15 cellular contexts compared by ENCODE assay signal in the genomic region with DNA sequence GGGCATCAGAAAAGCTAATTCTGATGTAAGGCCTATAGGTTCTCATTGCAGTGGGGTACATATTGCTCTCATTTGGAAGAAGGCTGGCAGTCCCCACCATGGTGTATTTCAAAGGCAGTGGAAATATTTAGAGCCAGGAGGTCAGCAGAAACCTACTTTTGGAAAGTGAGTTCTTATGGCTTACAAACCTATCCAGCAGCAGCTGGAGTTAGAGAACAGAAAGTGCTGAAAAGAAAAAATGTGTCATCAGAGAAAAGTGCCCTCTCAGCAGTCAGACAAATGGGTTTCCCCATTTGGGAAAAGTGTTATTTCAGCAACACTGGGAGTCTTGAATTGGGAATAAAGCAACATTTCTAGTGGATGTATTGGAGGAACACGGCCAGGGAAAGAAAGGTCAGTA.
DNase-seq lines count a peak whose midpoint lies in the region; ATAC-seq and TF ChIP-seq lines count a peak whose summit lies in the region.
"Had no signal": no experiment of that assay in that cellular context is flagged by ENCODE, and none has a peak within 500 bp of the region (broad histone marks: within the 10 kb centered on the region; RNA-seq: fewer than 3 reads in every experiment).

No MANE protein-coding gene starts in this region.

- H3K4me2 ChIP-seq in KMS-11 = peak overlapping the region; percentile 20

- H3K4me3 ChIP-seq in KMS-11 (IDR thresholded peaks at IDR 0.05; ENCODE audit: insufficient read depth, low read depth, low read length) = no peak overlapping the region
- H3K4me3 ChIP-seq: HAP-1 had no signal

- H3K36me3 ChIP-seq in KMS-11 (ENCODE audit: insufficient read depth) = no peaks in the 10 kb centered on the region
- H3K36me3 ChIP-seq: HAP-1 had no signal

- H3K27me3 ChIP-seq in KMS-11 (ENCODE audit: insufficient read depth, low read depth) = no peaks in the 10 kb centered on the region

- TF ChIP-seq CTCF in KMS-11 (conservative IDR thresholded peaks at IDR 0.05; ENCODE audit: low read depth, low read length) = no peak

- H3K27ac ChIP-seq in KMS-11 = no peak overlapping the region

- H4K20me1 ChIP-seq in KMS-11 (ENCODE audit: insufficient read depth) = no peaks in the 10 kb centered on the region

- H3K79me2 ChIP-seq in KMS-11 (ENCODE audit: insufficient read depth, low read depth) = no peaks in the 10 kb centered on the region

- H2AFZ ChIP-seq in KMS-11 (ENCODE audit: low read depth) = no peak overlapping the region

- H3K9ac ChIP-seq in KMS-11 = no peak overlapping the region

- peaks cover 41% of the 10 kb centered on the region for H3K4me1 ChIP-seq in KMS-11 (ENCODE audit: low read depth, poor library complexity, severe bottlenecking)
- H3K4me1 ChIP-seq: HAP-1 had no signal

- ATAC-seq in HG03520 (IDR thresholded peaks at IDR 0.05; ENCODE audit: unreplicated experiment) = no peak
- ATAC-seq in HG02571 (IDR thresholded peaks at IDR 0.05; ENCODE audit: unreplicated experiment) = no peak

- peak; percentile 37 for DNase-seq in LHCN-M2 (ENCODE audit: low read depth)
- DNase-seq in myocyte (ENCODE audit: low read depth) = peak; percentile 26
- no peak for DNase-seq in HuH-7.5 (ENCODE audit: low spot score)
- DNase-seq: C1 segment of cervical spinal cord; Calu3; CD4-positive, alpha-beta memory T cell; COR-L47; DMS53; DMS79 treated with DMSO at 0.1 percent for 48 hours; GOT3; HFFc6 had no signal
